Comparison of ENCODE assay signal across 29 cellular contexts in genomic region chr9:117435630-117436261, GRCh38.
"Had no signal": no experiment of that assay in that cellular context is flagged by ENCODE, and none has a peak within 500 bp of the region (broad histone marks: within the 10 kb centered on the region; RNA-seq: fewer than 3 reads in every experiment).

No MANE protein-coding gene starts in this region.

- H3K27ac ChIP-seq: breast epithelium, Peyer's patch, RWPE1, SJCRH30, VCaP had no signal

- H3K9me3 Mint-ChIP-seq: activated CD4-positive, alpha-beta memory T cell treated with anti-CD3 and anti-CD28 coated beads for 36 hours; activated CD4-positive, alpha-beta T cell treated with anti-CD3 and anti-CD28 coated beads, Interleukin-2, amount 10 ng/mL, durations not matched to agents 7 days and 5 days had no signal

- H3K4me3 ChIP-seq: breast epithelium, K562, Peyer's patch, SJCRH30 had no signal

- DNase-seq: activated CD4-positive, alpha-beta memory T cell treated with anti-CD3 and anti-CD28 coated beads for 36 hours; activated CD4-positive, alpha-beta T cell treated with anti-CD3 and anti-CD28 coated beads, Interleukin-2, amount 10 ng/mL, durations not matched to agents 7 days and 5 days; activated CD4-positive, CD25-positive, alpha-beta regulatory T cell; activated CD8-positive, alpha-beta memory T cell treated with anti-CD3 and anti-CD28 coated beads for 24 hours; activated gamma-delta T cell; activated naive CD4-positive, alpha-beta T cell treated with anti-CD3 and anti-CD28 coated beads for 36 hours; activated T-cell treated with anti-CD3 and anti-CD28 coated beads for 4 hours; activated T-cell treated with anti-CD3 and anti-CD28 coated beads, Interleukin-2, amount 50 U/mL, for 48 hours; Karpas-422; MM.1S; NCI-H1105; NCI-H146; NCI-H187 treated with DMSO at 0.1 percent for 48 hours; NCI-H2081 treated with DMSO at 0.1 percent for 48 hours; NCI-H2227 treated with DMSO at 0.1 percent for 48 hours; NCI-H446 treated with DMSO at 0.1 percent for 48 hours; NCI-H524 treated with DMSO at 0.1 percent for 48 hours; NCI-H774; Peyer's patch; Right ventricle myocardium superior; SJCRH30; SK-N-SH; T-helper 1 cell had no signal

- H3K4me3 Mint-ChIP-seq: activated CD4-positive, alpha-beta memory T cell treated with anti-CD3 and anti-CD28 coated beads for 36 hours; activated CD4-positive, alpha-beta T cell treated with anti-CD3 and anti-CD28 coated beads, Interleukin-2, amount 10 ng/mL, durations not matched to agents 7 days and 5 days; activated naive CD4-positive, alpha-beta T cell treated with anti-CD3 and anti-CD28 coated beads for 36 hours; activated naive CD8-positive, alpha-beta T cell; activated T-helper 17 cell treated with anti-CD3 and anti-CD28 coated beads, Interleukin-2, amount 50 U/mL, for 72 hours had no signal

- H3K36me3 Mint-ChIP-seq: activated CD4-positive, alpha-beta memory T cell treated with anti-CD3 and anti-CD28 coated beads for 36 hours; activated naive CD8-positive, alpha-beta T cell had no signal

- H3K27ac Mint-ChIP-seq: activated CD4-positive, alpha-beta memory T cell treated with anti-CD3 and anti-CD28 coated beads for 36 hours; activated CD4-positive, alpha-beta T cell treated with anti-CD3 and anti-CD28 coated beads, Interleukin-2, amount 10 ng/mL, durations not matched to agents 7 days and 5 days; activated naive CD4-positive, alpha-beta T cell treated with anti-CD3 and anti-CD28 coated beads for 36 hours; activated naive CD8-positive, alpha-beta T cell; activated T-helper 17 cell treated with anti-CD3 and anti-CD28 coated beads, Interleukin-2, amount 50 U/mL, for 72 hours had no signal

- H3K9me3 ChIP-seq: breast epithelium, Peyer's patch, SJCRH30, SK-N-SH had no signal

- H3K4me1 ChIP-seq: breast epithelium, Peyer's patch, SJCRH30 had no signal

- ATAC-seq: activated T-helper 17 cell treated with anti-CD3 and anti-CD28 coated beads, Interleukin-2, amount 50 U/mL, for 72 hours; K562 had no signal

- H3K9ac ChIP-seq: SK-N-SH had no signal

- H3K27me3 ChIP-seq: breast epithelium, Peyer's patch, SJCRH30 had no signal

- H3K4me1 Mint-ChIP-seq: activated CD4-positive, alpha-beta T cell treated with anti-CD3 and anti-CD28 coated beads, Interleukin-2, amount 10 ng/mL, durations not matched to agents 7 days and 5 days; activated T-helper 17 cell treated with anti-CD3 and anti-CD28 coated beads, Interleukin-2, amount 50 U/mL, for 72 hours had no signal

- H3K36me3 ChIP-seq: breast epithelium, Peyer's patch, SJCRH30 had no signal

- FAIRE-seq: K562 had no signal
